In the genomic region with DNA sequence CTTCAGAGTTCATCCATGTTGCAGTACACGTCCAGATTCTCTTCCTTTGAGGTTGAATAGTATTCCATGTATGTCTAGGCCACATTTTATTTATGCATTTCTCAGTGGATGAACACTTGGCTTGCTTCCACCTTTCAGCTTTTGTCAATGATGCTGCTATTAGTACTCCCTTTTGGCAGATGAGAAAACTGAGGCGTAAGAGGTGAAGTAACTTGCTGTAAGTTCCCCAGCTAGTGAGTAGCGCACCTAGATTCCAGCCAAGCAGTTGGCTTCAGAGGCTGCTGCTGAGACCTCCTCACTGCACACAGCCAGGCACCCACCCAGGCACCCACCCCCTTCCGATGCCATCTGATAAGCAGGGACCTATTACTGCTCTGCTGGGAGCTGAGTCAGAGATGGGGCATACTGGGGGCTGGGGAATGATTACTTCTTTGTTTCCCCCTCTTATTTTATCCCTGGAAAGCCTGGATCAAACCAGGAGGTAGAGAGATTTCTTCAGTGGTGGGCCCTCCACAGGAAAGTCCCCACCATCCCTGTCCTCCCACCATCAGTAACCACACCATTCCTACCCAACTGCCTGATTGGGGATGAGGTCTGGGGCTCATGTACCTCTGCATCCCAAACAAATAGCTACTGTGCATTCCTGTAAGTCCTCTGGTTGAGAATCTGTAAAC, we compare ENCODE assay signal across 13 cellular contexts.
DNase-seq lines count a peak whose midpoint lies in the region; ATAC-seq and TF ChIP-seq lines count a peak whose summit lies in the region.
"Had no signal": no experiment of that assay in that cellular context is flagged by ENCODE, and none has a peak within 500 bp of the region (broad histone marks: within the 10 kb centered on the region; RNA-seq: fewer than 3 reads in every experiment).

No MANE protein-coding gene starts in this region.

- no peak overlapping the region; the same call in 1 of the 2 replicates for H2AFZ ChIP-seq in PC-9

- peaks cover 44% of the 10 kb centered on the region for H3F3A ChIP-seq in PC-9 (ENCODE audit: insufficient read depth, low read depth)

- no peaks in the 10 kb centered on the region for H4K20me1 ChIP-seq in PC-9 (ENCODE audit: insufficient read depth)

- POLR2A ChIA-PET in activated CD4-positive, alpha-beta T cell treated with anti-CD3 and anti-CD28 coated beads, Interleukin-2, amount 10 ng/mL, durations not matched to agents 7 days and 5 days (lab: Charles Lee) = interaction anchor here (1.4 kb wide), 1 partner anchor 179 kb away, joined by 6 read pairs; a partner anchor contains a TSS
- POLR2A ChIA-PET in PC-9 (lab: Charles Lee; ENCODE audit: unreplicated experiment) = interaction anchor here (0.7 kb wide), 1 partner anchor 1997 kb away, joined by 5 read pairs; no protein-coding TSS in a partner anchor

- H3K4me3 ChIP-seq in PC-9 = peak overlapping the region; percentile 21; the same call in 1 of the 2 replicates
- H3K4me3 ChIP-seq: K562, pancreas had no signal

- H3K9me3 ChIP-seq in PC-9 (ENCODE audit: insufficient read depth, low read depth) = peaks cover 3% of the 10 kb centered on the region; the same call in 1 of the 2 replicates
- H3K9me3 ChIP-seq: pancreas had no signal

- no peaks in the 10 kb centered on the region for H3K36me3 Mint-ChIP-seq in activated CD4-positive, alpha-beta T cell treated with anti-CD3 and anti-CD28 coated beads, Interleukin-2, amount 10 ng/mL, durations not matched to agents 7 days and 5 days (ENCODE audit: low read depth)
- peaks cover 3% of the 10 kb centered on the region for H3K36me3 Mint-ChIP-seq in effector memory CD8-positive, alpha-beta T cell (ENCODE audit: insufficient read depth)
- no peaks in the 10 kb centered on the region for H3K36me3 Mint-ChIP-seq in stimulated activated memory B cell treated with anti-CD40 and anti-IgM and Interleukin-4, amounts not matched to agents 10 μg/mL and 1 μg/mL and 100 μg/mL, for 72 hours

- H3K4me1 Mint-ChIP-seq in activated CD4-positive, alpha-beta T cell treated with anti-CD3 and anti-CD28 coated beads, Interleukin-2, amount 10 ng/mL, durations not matched to agents 7 days and 5 days = peaks cover 38% of the 10 kb centered on the region
- H3K4me1 Mint-ChIP-seq in effector memory CD8-positive, alpha-beta T cell (ENCODE audit: low read depth in 2 of 2) = peaks cover 17 to 24% of the 10 kb centered on the region in 2 donors
- peaks cover 38% of the 10 kb centered on the region for H3K4me1 Mint-ChIP-seq in stimulated activated memory B cell treated with anti-CD40 and anti-IgM and Interleukin-4, amounts not matched to agents 10 μg/mL and 1 μg/mL and 100 μg/mL, for 72 hours

- TF ChIP-seq CTCF in PC-9 (conservative IDR thresholded peaks at IDR 0.05) = no peak

- H3K27ac Mint-ChIP-seq in activated CD4-positive, alpha-beta T cell treated with anti-CD3 and anti-CD28 coated beads, Interleukin-2, amount 10 ng/mL, durations not matched to agents 7 days and 5 days = peak overlapping the region; percentile 92
- H3K27ac Mint-ChIP-seq in effector memory CD8-positive, alpha-beta T cell = peak overlapping the region; percentile 91 to 92
- peak overlapping the region; percentile 70 for H3K27ac Mint-ChIP-seq in stimulated activated memory B cell treated with anti-CD40 and anti-IgM and Interleukin-4, amounts not matched to agents 10 μg/mL and 1 μg/mL and 100 μg/mL, for 72 hours

- H3K9me2 ChIP-seq in PC-9 (ENCODE audit: insufficient read depth) = no peaks in the 10 kb centered on the region

- peak overlapping the region; percentile 62 for H3K4me2 ChIP-seq in PC-9

- H3K27me3 Mint-ChIP-seq in activated CD4-positive, alpha-beta T cell treated with anti-CD3 and anti-CD28 coated beads, Interleukin-2, amount 10 ng/mL, durations not matched to agents 7 days and 5 days = no peaks in the 10 kb centered on the region
- peaks cover 0 to 6% of the 10 kb centered on the region in 2 donors for H3K27me3 Mint-ChIP-seq in effector memory CD8-positive, alpha-beta T cell
- no peaks in the 10 kb centered on the region for H3K27me3 Mint-ChIP-seq in stimulated activated memory B cell treated with anti-CD40 and anti-IgM and Interleukin-4, amounts not matched to agents 10 μg/mL and 1 μg/mL and 100 μg/mL, for 72 hours

- no peaks in the 10 kb centered on the region for H3K27me3 ChIP-seq in PC-9 (ENCODE audit: insufficient read depth, low read depth)
- H3K27me3 ChIP-seq: pancreas had no signal

- H3K36me3 ChIP-seq in PC-9 (ENCODE audit: low read depth) = no peaks in the 10 kb centered on the region
- H3K36me3 ChIP-seq: pancreas had no signal

- no TSS peak for BruUV-seq in PC-9 (replicated peaks; lab: Mats Ljungman, UMichigan)

- no peak overlapping the region for H3K4me3 Mint-ChIP-seq in activated CD4-positive, alpha-beta T cell treated with anti-CD3 and anti-CD28 coated beads, Interleukin-2, amount 10 ng/mL, durations not matched to agents 7 days and 5 days
- H3K4me3 Mint-ChIP-seq in effector memory CD8-positive, alpha-beta T cell = peak overlapping the region in 1 of 2 donors; percentile 29
- no peak overlapping the region for H3K4me3 Mint-ChIP-seq in stimulated activated memory B cell treated with anti-CD40 and anti-IgM and Interleukin-4, amounts not matched to agents 10 μg/mL and 1 μg/mL and 100 μg/mL, for 72 hours

- no peak for ATAC-seq in effector memory CD8-positive, alpha-beta T cell (replicated peaks)
- ATAC-seq in stimulated activated memory B cell treated with anti-CD40 and anti-IgM and Interleukin-4, amounts not matched to agents 10 μg/mL and 1 μg/mL and 100 μg/mL, for 72 hours = no peak
- no peak for ATAC-seq in GM21723 (IDR thresholded peaks at IDR 0.05; ENCODE audit: unreplicated experiment)
- ATAC-seq: K562 had no signal

- CTCF ChIA-PET in activated CD4-positive, alpha-beta T cell treated with anti-CD3 and anti-CD28 coated beads, Interleukin-2, amount 10 ng/mL, durations not matched to agents 7 days and 5 days (lab: Charles Lee) = interaction anchor here (0.6 to 2.6 kb wide), 11 partner anchors 26 to 1884 kb away, joined by 3 to 14 read pairs (median 5); no protein-coding TSS in a partner anchor
- CTCF ChIA-PET in PC-9 (lab: Charles Lee) = interaction anchor here (0.6 to 1.1 kb wide), 4 partner anchors 65 to 611 kb away, joined by 3 to 12 read pairs (median 5); no protein-coding TSS in a partner anchor

- no peak for DNase-seq in activated CD4-positive, alpha-beta T cell treated with anti-CD3 and anti-CD28 coated beads, Interleukin-2, amount 10 ng/mL, durations not matched to agents 7 days and 5 days
- DNase-seq in activated CD4-positive, alpha-beta T cell treated with anti-CD3 and anti-CD28 coated beads, Interleukin-2, amount 50 U/mL, for 4 hours = no peak
- DNase-seq in PC-9 (no peak), NCI-H2227 (lab: John Stamatoyannopoulos, UW; ENCODE audit: unreplicated experiment) (no peak), NCI-H526 (lab: John Stamatoyannopoulos, UW) (no peak)
- no peak for DNase-seq in effector memory CD8-positive, alpha-beta T cell
- DNase-seq: activated CD4-positive, alpha-beta T cell treated with anti-CD3 and anti-CD28 coated beads, Interleukin-2, amount 50 U/mL, for 1 hour; NCI-H446; pancreas; SHP77 had no signal

- H3K27ac ChIP-seq in PC-9 = peak overlapping the region; percentile 90
- H3K27ac ChIP-seq: pancreas had no signal

- peaks cover 4% of the 10 kb centered on the region; the same call in 1 of the 2 replicates for H3K79me2 ChIP-seq in PC-9 (ENCODE audit: low read depth)

- peaks cover 50% of the 10 kb centered on the region for H3K4me1 ChIP-seq in PC-9 (replicated peaks; ENCODE audit: insufficient read depth)
- H3K4me1 ChIP-seq: pancreas had no signal

- H3K9me3 Mint-ChIP-seq in activated CD4-positive, alpha-beta T cell treated with anti-CD3 and anti-CD28 coated beads, Interleukin-2, amount 10 ng/mL, durations not matched to agents 7 days and 5 days = peaks cover 4% of the 10 kb centered on the region
- H3K9me3 Mint-ChIP-seq in effector memory CD8-positive, alpha-beta T cell = no peaks in the 10 kb centered on the region
- H3K9me3 Mint-ChIP-seq in stimulated activated memory B cell treated with anti-CD40 and anti-IgM and Interleukin-4, amounts not matched to agents 10 μg/mL and 1 μg/mL and 100 μg/mL, for 72 hours = no peaks in the 10 kb centered on the region

- intact Hi-C loops in PC-9 (cut with micrococcal nuclease; ENCODE audit: unreplicated experiment) = loop anchor here (1.0 to 5.0 kb wide), 3 partner anchors 87 to 1880 kb away; a partner anchor contains a TSS
